In genomic region chr6:143798487-143798886, GRCh38 we compare ENCODE assay signal across 3 cellular contexts. TPM values are rescaled to one million over a fixed set of nuclear protein-coding genes. Genes with fewer than 3 reads are reported as not detected.
DNase-seq lines count a peak whose midpoint lies in the region; ATAC-seq, FAIRE-seq and TF ChIP-seq lines count a peak whose summit lies in the region.
"Not testable (repeated sequence)": the region's sequence is repeated elsewhere in the genome, so short reads cannot be mapped to it uniquely, and the experiment has no call there.

No MANE protein-coding gene starts in this region.

- not testable (repeated sequence) for H2AFZ ChIP-seq in K562 (ENCODE audit: low read depth, low read length)

- WGBS in K562 (ENCODE audit: insufficient coverage, low coverage, missing lambda C conversion rate), result 71% methylated on average over 3 of the region's 3 CpGs

- H3K4me2 ChIP-seq in K562 (ENCODE audit: insufficient read depth, low read length), result not testable (repeated sequence)

- peak overlapping the region; percentile 13 for H3K27ac Mint-ChIP-seq in activated T-helper 17 cell treated with anti-CD3 and anti-CD28 coated beads, Interleukin-2, amount 50 U/mL, for 72 hours
- H3K27ac Mint-ChIP-seq in stimulated activated effector memory CD8-positive, alpha-beta T cell treated with anti-CD3 and anti-CD28 coated beads, Interleukin-12 subunit alpha, Interleukin-12 subunit beta, amount 100 ng/mL, for 72 hours, result peak overlapping the region; percentile 56

- not testable (repeated sequence) for DNase-seq in K562 (ENCODE audit: extremely low read depth in 1 of 4, low spot score in 3 of 4); stimulated activated effector memory CD8-positive, alpha-beta T cell treated with anti-CD3 and anti-CD28 coated beads, Interleukin-12 subunit alpha, Interleukin-12 subunit beta, amount 100 ng/mL, for 72 hours (ENCODE audit: low spot score in 2 of 2)

- H4K20me1 ChIP-seq in K562 (replicated peaks; ENCODE audit: control insufficient read depth, insufficient read depth, low read length), result not testable (repeated sequence)

- H3K9me3 ChIP-seq in K562 (replicated peaks; ENCODE audit: control insufficient read depth, insufficient read depth, low read depth, low read length), result not testable (repeated sequence)

- not testable (repeated sequence) for H3K4me1 Mint-ChIP-seq in activated T-helper 17 cell treated with anti-CD3 and anti-CD28 coated beads, Interleukin-2, amount 50 U/mL, for 72 hours
- peaks cover 28% of the 10 kb centered on the region for H3K4me1 Mint-ChIP-seq in stimulated activated effector memory CD8-positive, alpha-beta T cell treated with anti-CD3 and anti-CD28 coated beads, Interleukin-12 subunit alpha, Interleukin-12 subunit beta, amount 100 ng/mL, for 72 hours

- not testable (repeated sequence) for BruUV-seq in K562 (replicated peaks; lab: Mats Ljungman, UMichigan)

- H3K36me3 Mint-ChIP-seq in activated T-helper 17 cell treated with anti-CD3 and anti-CD28 coated beads, Interleukin-2, amount 50 U/mL, for 72 hours (ENCODE audit: low read depth), result peaks cover 81% of the 10 kb centered on the region
- H3K36me3 Mint-ChIP-seq in stimulated activated effector memory CD8-positive, alpha-beta T cell treated with anti-CD3 and anti-CD28 coated beads, Interleukin-12 subunit alpha, Interleukin-12 subunit beta, amount 100 ng/mL, for 72 hours, result peaks cover 15% of the 10 kb centered on the region

- not testable (repeated sequence) for H3K4me3 ChIP-seq in K562

- not testable (repeated sequence) for H3K27me3 ChIP-seq in K562 (ENCODE audit: control insufficient read depth in 2 of 2, insufficient read depth in 2 of 2, low read length in 2 of 2)

- H3K4me1 ChIP-seq in K562 (replicated peaks in 1 of 2; ENCODE audit: control insufficient read depth in 2 of 2, insufficient read depth in 2 of 2, low read length in 2 of 2), result peaks cover 4 to 10% of the 10 kb centered on the region in 2 experiments; a peak in 4 of 5 replicates

- not testable (repeated sequence) for H3K4me3 Mint-ChIP-seq in activated T-helper 17 cell treated with anti-CD3 and anti-CD28 coated beads, Interleukin-2, amount 50 U/mL, for 72 hours; stimulated activated effector memory CD8-positive, alpha-beta T cell treated with anti-CD3 and anti-CD28 coated beads, Interleukin-12 subunit alpha, Interleukin-12 subunit beta, amount 100 ng/mL, for 72 hours

- H3K9me3 Mint-ChIP-seq in activated T-helper 17 cell treated with anti-CD3 and anti-CD28 coated beads, Interleukin-2, amount 50 U/mL, for 72 hours, result peaks cover 13% of the 10 kb centered on the region
- peaks cover 13% of the 10 kb centered on the region for H3K9me3 Mint-ChIP-seq in stimulated activated effector memory CD8-positive, alpha-beta T cell treated with anti-CD3 and anti-CD28 coated beads, Interleukin-12 subunit alpha, Interleukin-12 subunit beta, amount 100 ng/mL, for 72 hours

- POLR2A ChIA-PET in K562 (lab: Yijun Ruan, JAX), result not testable (repeated sequence)

- H3K79me2 ChIP-seq in K562 (ENCODE audit: control insufficient read depth, insufficient read depth, low read length), result not testable (repeated sequence)

- CTCF ChIA-PET in K562 (lab: Yijun Ruan, JAX; ENCODE audit: low intra/inter-chr PET ratio), result not testable (repeated sequence)

- H3K9ac ChIP-seq in K562 (ENCODE audit: insufficient read depth in 1 of 2, low read depth in 2 of 2, low read length in 2 of 2), result not testable (repeated sequence)

- FAIRE-seq in K562 (lab: Jason Lieb, UNC), result not testable (repeated sequence)

- H3K27me3 Mint-ChIP-seq in activated T-helper 17 cell treated with anti-CD3 and anti-CD28 coated beads, Interleukin-2, amount 50 U/mL, for 72 hours, result not testable (repeated sequence)

- not testable (repeated sequence) for TF ChIP-seq CTCF in K562 (IDR thresholded peaks at IDR 0.05 in 2 of 3, conservative IDR thresholded peaks at IDR 0.05 in 1 of 3; ENCODE audit: insufficient read depth in 2 of 3, low read depth in 1 of 3, low read length in 3 of 3)

- in situ Hi-C loops in K562 (cut with MboI), result not testable (repeated sequence)

- TF ChIP-seq RAD21 in K562 (CRISPR knock-in tag; conservative IDR thresholded peaks at IDR 0.05 in 1 of 2, IDR thresholded peaks at IDR 0.05 in 1 of 2), result not testable (repeated sequence)

- intact Hi-C loops in K562 (cut with micrococcal nuclease), result not testable (repeated sequence)

- not testable (repeated sequence) for H3K27ac ChIP-seq in K562 (ENCODE audit: extremely low read depth, low read depth, low read length)

- not testable (repeated sequence) for TF ChIP-seq EP300 in K562 (IDR thresholded peaks at IDR 0.05; ENCODE audit: low read length)

- not testable (repeated sequence) for TF ChIP-seq POLR2A in K562 (conservative IDR thresholded peaks at IDR 0.05)

- not testable (repeated sequence) for ATAC-seq in activated T-helper 17 cell treated with anti-CD3 and anti-CD28 coated beads, Interleukin-2, amount 50 U/mL, for 72 hours (replicated peaks); K562; stimulated activated effector memory CD8-positive, alpha-beta T cell treated with anti-CD3 and anti-CD28 coated beads, Interleukin-12 subunit alpha, Interleukin-12 subunit beta, amount 100 ng/mL, for 72 hours

- not testable (repeated sequence) for H3K9me1 ChIP-seq in K562 (ENCODE audit: control insufficient read depth, insufficient read depth, low read length)

- not testable (repeated sequence) for H3K36me3 ChIP-seq in K562 (ENCODE audit: control insufficient read depth, insufficient read depth, low read length)

TF ChIP-seq in K562, 482 proteins besides CTCF, POLR2A, EP300 and RAD21:
- TF ChIP-seq ZNF324 (CRISPR knock-in tag; IDR thresholded peaks at IDR 0.05) (peak; percentile 99), EHMT2 (IDR thresholded peaks at IDR 0.05) (0 out of 2 replicates have a peak, but pooled peaks have one; percentile 22), TRIM24 (IDR thresholded peaks at IDR 0.05) (0 out of 4 replicates have a peak, but pooled peaks of 1 of the 2 experiments have one; percentile 28), TRIM28 (IDR thresholded peaks at IDR 0.05) (0 out of 2 replicates have a peak, but pooled peaks have one; percentile 30)

RNA-seq across cellular contexts. Expression of gene LTV1, which starts 44.7 kb away (rescaled TPM):
- 10 to 100 TPM; 16.6 to 40.3 TPM for total RNA-seq in activated T-helper 17 cell treated with anti-CD3 and anti-CD28 coated beads, Interleukin-2, amount 50 U/mL, for 72 hours
- 15.2 and 38.3 TPM in 2 replicates for total RNA-seq in K562 (2011; cell fraction: chromatin; rRNA removed; ENCODE audit: low replicate concordance)
- total RNA-seq in K562 (2011; cell fraction: nucleolus; rRNA removed), result 10.5 and 12.2 TPM in 2 replicates
- total RNA-seq in K562 (2011; cell fraction: nucleoplasm; rRNA removed), result 10.1 and 13.8 TPM in 2 replicates
- total RNA-seq in K562 (2014; rRNA removed), result 66.8 and 80.1 TPM in 2 replicates
- 119 and 142 TPM in 2 replicates for total RNA-seq in K562 (2014; rRNA removed; fragmentation: Illumina TruSeq; extraction: Trizol)
- 140 and 148 TPM in 2 replicates for total RNA-seq in K562 (2015; rRNA removed; fragmentation: Illumina TruSeq; extraction: Trizol)
- 65.7 and 70.7 TPM in 2 replicates for total RNA-seq in K562 (2021)
- 35.9 and 57.9 TPM in 2 replicates for polyA plus RNA-seq in K562 (2011; rRNA removed)
- 6.3 and 12.5 TPM in 2 replicates for polyA plus RNA-seq in K562 (2011; cell fraction: cytosol; rRNA removed)
- polyA plus RNA-seq in K562 (2011; cell fraction: nucleus; rRNA removed), result 31.6 and 33.6 TPM in 2 replicates
- polyA plus RNA-seq in K562 (2012), result 38.2 and 83.0 TPM in 2 replicates
- 114 and 123 TPM in 2 replicates for polyA plus RNA-seq in K562 (2014; fragmentation: Illumina TruSeq; extraction: Trizol)
- 100 to 1,000 TPM in 1 of 2 experiments, 10 to 100 TPM in 1; 88.3 to 162 TPM for polyA plus RNA-seq in K562 (2014; fragmentation: Nextera tagmentation; extraction: Ambion mirVana)
- polyA plus RNA-seq in K562 (2014; rRNA removed), result 123 and 141 TPM in 2 replicates
- 46.1 and 49.2 TPM in 2 replicates for polyA minus RNA-seq in K562 (2011; rRNA and poly(A)+ RNA removed)
- polyA minus RNA-seq in K562 (2011; cell fraction: cytosol; rRNA and poly(A)+ RNA removed), result 14.5 and 19.7 TPM in 2 replicates
- polyA minus RNA-seq in K562 (2011; cell fraction: nucleus; rRNA and poly(A)+ RNA removed), result 18.6 and 26.7 TPM in 2 replicates
